ENCODE assay signal across 8 cellular contexts in genomic region chr10:28432210-28432676, GRCh38.
A peak's percentile ranks its signal among the peaks of the same experiment; 100 is the strongest.
DNase-seq lines count a peak whose midpoint lies in the region; ATAC-seq lines count a peak whose summit lies in the region.

No MANE protein-coding gene starts in this region.

- no peak overlapping the region for H3K27ac Mint-ChIP-seq in T-cell

- DNase-seq in EL (peak; percentile 81), HCEC 1CT (peak; percentile 77), NCI-H146 treated with DMSO at 0.1 percent for 48 hours (lab: John Stamatoyannopoulos, UW; ENCODE audit: unreplicated experiment) (peak; percentile 35), T-cell (peak in 19 of 34 experiments; percentile 1 to 37 (median 5)), dedifferentiated amniotic fluid mesenchymal stem cell (ENCODE audit: extremely low spot score) (peak; percentile 86), left kidney (ENCODE audit: low read depth, low spot score) (peak; percentile 85), stromal cell of bone marrow (ENCODE audit: low read depth) (peak; percentile 65)
- no peak for DNase-seq in activated CD4-positive, CD25-positive, alpha-beta regulatory T cell (lab: John Stamatoyannopoulos, UW)

- peak in 3 of 4 experiments; percentile 44 to 58 (median 52) for ATAC-seq in T-cell (replicated peaks in 1 of 4)

- peaks cover 6 to 8% (median 6%) of the 10 kb centered on the region in 3 donors for H3K4me1 Mint-ChIP-seq in T-cell

- H3K36me3 Mint-ChIP-seq in T-cell: no peaks in the 10 kb centered on the region

- H3K27me3 Mint-ChIP-seq in T-cell: peaks cover 6% of the 10 kb centered on the region in 2 donors

- H3K4me3 Mint-ChIP-seq in T-cell: peak overlapping the region; percentile 26 to 55 (median 45)

- POLR2A ChIA-PET in T-cell (lab: Charles Lee): no interaction called here

- peaks cover 0 to 4% (median 3%) of the 10 kb centered on the region in 3 donors for H3K9me3 Mint-ChIP-seq in T-cell

- CTCF ChIA-PET in T-cell (lab: Charles Lee): interaction anchor here in 1 of 2 donors (0.5 to 0.9 kb wide), 4 partner anchors 10 to 82 kb away, joined by 4 to 10 read pairs (median 4); no protein-coding TSS in a partner anchor

Comparison
In these comparisons a context has a peak if more than half of its experiments do, and no peak if none do; other contexts are left out.
1. DNase-seq: peak in EL (single experiment), HCEC 1CT (single experiment), NCI-H146 treated with DMSO at 0.1 percent for 48 hours (single experiment), T-cell (19 of 34), dedifferentiated amniotic fluid mesenchymal stem cell (single experiment), left kidney (single experiment) and stromal cell of bone marrow (single experiment); none in activated CD4-positive, CD25-positive, alpha-beta regulatory T cell (0 of 4).